In the genomic region with DNA sequence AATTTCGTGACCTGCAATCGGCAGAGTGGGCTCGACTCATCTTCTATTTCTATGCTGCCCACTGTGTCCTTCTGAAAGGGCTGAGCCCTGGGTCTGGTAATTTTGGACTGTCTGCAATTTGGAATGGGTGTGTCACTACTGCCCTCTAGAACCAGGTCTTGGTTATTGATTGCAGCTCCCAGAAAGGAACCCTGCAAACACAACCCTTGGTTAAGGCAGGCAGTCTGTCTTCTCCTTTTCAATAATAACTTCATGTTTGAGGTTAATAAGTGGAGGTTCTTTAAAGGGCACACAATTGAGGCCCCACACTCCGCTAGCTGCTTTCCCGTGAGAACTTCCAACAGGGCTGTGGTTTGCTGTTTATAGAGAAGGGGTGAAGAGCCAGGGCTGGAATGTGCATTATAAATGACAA, we compare ENCODE assay signal across 8 cellular contexts.
DNase-seq lines count a peak whose midpoint lies in the region; ATAC-seq, FAIRE-seq and TF ChIP-seq lines count a peak whose summit lies in the region.

No MANE protein-coding gene starts in this region.

- in situ Hi-C loops in gastrocnemius medialis (cut with MboI; ENCODE audit: low sequenced_read_pairs in 4 of 4): no loop called here

- no peaks in the 10 kb centered on the region for H3K9me3 ChIP-seq in fibroblast of lung (ENCODE audit: control insufficient read depth, insufficient read depth, low read depth, low read length)
- no peaks in the 10 kb centered on the region for H3K9me3 ChIP-seq in SJCRH30 (replicated peaks)
- H3K9me3 ChIP-seq in gastrocnemius medialis: no peaks in the 10 kb centered on the region
- H3K9me3 ChIP-seq in ovary: no peaks in the 10 kb centered on the region
- no peaks in the 10 kb centered on the region for H3K9me3 ChIP-seq in kidney (ENCODE audit: control insufficient read depth in 1 of 2, low read length in 2 of 2)

- no peaks in the 10 kb centered on the region for H3K27me3 ChIP-seq in fibroblast of lung (ENCODE audit: control insufficient read depth, insufficient read depth, low read length)
- no peaks in the 10 kb centered on the region for H3K27me3 ChIP-seq in SJCRH30
- no peaks in the 10 kb centered on the region for H3K27me3 ChIP-seq in gastrocnemius medialis
- no peaks in the 10 kb centered on the region for H3K27me3 ChIP-seq in ovary

- no peaks in the 10 kb centered on the region for H3K79me2 ChIP-seq in fibroblast of lung (ENCODE audit: control insufficient read depth, insufficient read depth, low read length)

- H2AFZ ChIP-seq in fibroblast of lung (ENCODE audit: low read length): no peak overlapping the region

- 69 to 79% (median 75%) methylated on average over 5 of the region's 5 CpGs for WGBS in ovary, 3 donors

- peak; percentile 44 for TF ChIP-seq CTCF in GM12865 (IDR thresholded peaks at IDR 0.05; ENCODE audit: insufficient read depth, low read depth, low read length, missing control alignments)
- TF ChIP-seq CTCF in fibroblast of lung (conservative IDR thresholded peaks at IDR 0.05 in 1 of 2, IDR thresholded peaks at IDR 0.05 in 1 of 2; ENCODE audit: low read depth in 1 of 2, low read length in 2 of 2): peak; percentile 33 to 39
- TF ChIP-seq CTCF in gastrocnemius medialis (IDR thresholded peaks at IDR 0.05 in 4 of 5, conservative IDR thresholded peaks at IDR 0.05 in 1 of 5): no peak
- TF ChIP-seq CTCF in ovary (IDR thresholded peaks at IDR 0.05): no peak
- no peak for TF ChIP-seq CTCF in kidney (IDR thresholded peaks at IDR 0.05; ENCODE audit: borderline replicate concordance, extremely low read depth, insufficient read depth)

- H3K4me1 ChIP-seq in fibroblast of lung (ENCODE audit: control insufficient read depth, extremely low read depth, insufficient read depth, low read length): peaks cover 13% of the 10 kb centered on the region
- peaks cover 8% of the 10 kb centered on the region for H3K4me1 ChIP-seq in SJCRH30
- H3K4me1 ChIP-seq in gastrocnemius medialis: no peaks in the 10 kb centered on the region
- H3K4me1 ChIP-seq in ovary (ENCODE audit: insufficient read depth): peaks cover 5% of the 10 kb centered on the region
- H3K4me1 ChIP-seq in kidney (ENCODE audit: control insufficient read depth in 1 of 2, insufficient read depth in 1 of 2, low read depth in 1 of 2, low read length in 2 of 2): no peaks in the 10 kb centered on the region

- TF ChIP-seq POLR2A in gastrocnemius medialis (IDR thresholded peaks at IDR 0.05): no peak
- TF ChIP-seq POLR2A in ovary (IDR thresholded peaks at IDR 0.05): no peak

- no peak overlapping the region for H3K4me2 ChIP-seq in fibroblast of lung (ENCODE audit: extremely low read depth, insufficient read depth, low read length)

- no peak for TF ChIP-seq EP300 in ovary (IDR thresholded peaks at IDR 0.05)

- H4K20me1 ChIP-seq in fibroblast of lung (ENCODE audit: control insufficient read depth, extremely low read depth, insufficient read depth, low read length): no peaks in the 10 kb centered on the region

- peak; percentile 71 for ATAC-seq in GM21825 (IDR thresholded peaks at IDR 0.05; ENCODE audit: unreplicated experiment)
- ATAC-seq in gastrocnemius medialis: no peak

- intact Hi-C loops in gastrocnemius medialis (cut with DNase I; ENCODE audit: low total_unique reads): no loop called here
- intact Hi-C loops in ovary (cut with DNase I): no loop called here
- intact Hi-C loops in kidney (cut with DNase I): no loop called here

- H3K36me3 ChIP-seq in fibroblast of lung (ENCODE audit: control insufficient read depth, insufficient read depth, low read length) (no peaks in the 10 kb centered on the region), SJCRH30 (no peaks in the 10 kb centered on the region), gastrocnemius medialis (no peaks in the 10 kb centered on the region), ovary (no peaks in the 10 kb centered on the region), kidney (ENCODE audit: control insufficient read depth in 1 of 2, insufficient read depth in 2 of 2, low read length in 2 of 2) (no peaks in the 10 kb centered on the region)

- H3K9ac ChIP-seq in fibroblast of lung (ENCODE audit: insufficient read depth, low read length) (no peak overlapping the region), kidney (ENCODE audit: low read length in 2 of 2) (no peak overlapping the region)

- DNase-seq in GM12865 (ENCODE audit: low read depth): peak; percentile 48
- peak; percentile 94 for DNase-seq in NOMO-1 treated with dmso at 0.1 percent for 144 hours (lab: John Stamatoyannopoulos, UW; ENCODE audit: unreplicated experiment)
- peak; percentile 73 to 86 for DNase-seq in fibroblast of lung (ENCODE audit: low read depth in 2 of 2)
- DNase-seq in SJCRH30: no peak
- no peak for DNase-seq in gastrocnemius medialis
- DNase-seq in ovary: no peak
- no peak for DNase-seq in kidney

- H3K4me3 ChIP-seq in GM12865 (ENCODE audit: low read depth, low read length) (no peak overlapping the region), fibroblast of lung (replicated peaks in 1 of 4; ENCODE audit: control extremely low read depth in 1 of 4, insufficient read depth in 1 of 4, low read depth in 3 of 4, low read length in 4 of 4) (no peak overlapping the region), SJCRH30 (no peak overlapping the region), gastrocnemius medialis (no peak overlapping the region), ovary (no peak overlapping the region), kidney (ENCODE audit: low read length in 2 of 2) (no peak overlapping the region)

- FAIRE-seq in kidney (lab: Jason Lieb, UNC): no peak

- no peak overlapping the region for H3K27ac ChIP-seq in fibroblast of lung (ENCODE audit: insufficient read depth, low read length)
- H3K27ac ChIP-seq in SJCRH30: no peak overlapping the region
- H3K27ac ChIP-seq in gastrocnemius medialis: no peak overlapping the region
- H3K27ac ChIP-seq in ovary: no peak overlapping the region
- no peak overlapping the region for H3K27ac ChIP-seq in kidney (ENCODE audit: low read depth in 2 of 2, low read length in 2 of 2)

Comparison
In these comparisons a context has a peak if more than half of its experiments do, and no peak if none do; other contexts are left out.
1. DNase-seq: peak in GM12865 (single experiment), NOMO-1 treated with dmso at 0.1 percent for 144 hours (single experiment) and fibroblast of lung (2 of 2); none in SJCRH30 (0 of 2), gastrocnemius medialis (0 of 2), ovary (0 of 5) and kidney (single experiment).
2. CTCF ChIP-seq: peak in GM12865 (single experiment) and fibroblast of lung (2 of 2); none in gastrocnemius medialis (0 of 5), ovary (0 of 3) and kidney (single experiment).